17 cellular contexts compared by ENCODE assay signal in genomic region chr7:105874055-105874454, GRCh38.
"Had no signal": no experiment of that assay in that cellular context is flagged by ENCODE, and none has a peak within 500 bp of the region (broad histone marks: within the 10 kb centered on the region; RNA-seq: fewer than 3 reads in every experiment).

No MANE protein-coding gene starts in this region.

- DNase-seq: activated CD4-positive, alpha-beta T cell treated with anti-CD3 and anti-CD28 coated beads for 48 hours; activated CD8-positive, alpha-beta memory T cell treated with anti-CD3 and anti-CD28 coated beads, Interleukin-2, amount 50 U/mL, for 4 hours; activated naive CD8-positive, alpha-beta T cell treated with anti-CD3 and anti-CD28 coated beads, Interleukin-2, amount 10 ng/mL, durations not matched to agents 7 days and 5 days; body of pancreas; caudate nucleus; colonic mucosa; endodermal cell; foreskin keratinocyte; lower lobe of right lung; nephron progenitor cell; retina; stimulated activated naive CD4-positive, alpha-beta T cell had no signal

- H3K4me1 ChIP-seq: foreskin keratinocyte had no signal

- H3K27me3 ChIP-seq: body of pancreas, colonic mucosa, foreskin keratinocyte, tibial nerve had no signal

- H3K36me3 Mint-ChIP-seq: activated naive CD8-positive, alpha-beta T cell treated with anti-CD3 and anti-CD28 coated beads, Interleukin-2, amount 10 ng/mL, durations not matched to agents 7 days and 5 days had no signal

- H3K9me3 ChIP-seq: body of pancreas, colonic mucosa, lower lobe of right lung, tibial nerve had no signal

- H3K36me3 ChIP-seq: colonic mucosa, lower lobe of right lung had no signal

- H3K4me3 Mint-ChIP-seq: activated naive CD8-positive, alpha-beta T cell treated with anti-CD3 and anti-CD28 coated beads, Interleukin-2, amount 10 ng/mL, durations not matched to agents 7 days and 5 days; endodermal cell had no signal

- H3K27ac ChIP-seq: body of pancreas, colonic mucosa, epithelial cell of prostate, foreskin keratinocyte, lower lobe of right lung, SK-N-MC, tibial nerve had no signal

- H3K9me3 Mint-ChIP-seq: activated T-helper 2 cell treated with anti-CD3 and anti-CD28 coated beads, Interferon-gamma antibody, Interleukin-2, Interleukin-4, amounts not matched to agents 10 μg/mL and 5 μg/mL and 100 μg/mL, durations not matched to agents 14 hours and 24 hours and 36 hours; T-helper 2 cell treated with Interferon-gamma antibody and Interleukin-4, amounts not matched to agents 5 μg/mL and 100 μg/mL, for 36 hours had no signal

- H3K27ac Mint-ChIP-seq: activated naive CD8-positive, alpha-beta T cell treated with anti-CD3 and anti-CD28 coated beads, Interleukin-2, amount 10 ng/mL, durations not matched to agents 7 days and 5 days; activated T-helper 2 cell treated with anti-CD3 and anti-CD28 coated beads, Interferon-gamma antibody, Interleukin-2, Interleukin-4, amounts not matched to agents 10 μg/mL and 5 μg/mL and 100 μg/mL, durations not matched to agents 14 hours and 24 hours and 36 hours; endodermal cell; nephron progenitor cell; T-helper 2 cell treated with Interferon-gamma antibody and Interleukin-4, amounts not matched to agents 5 μg/mL and 100 μg/mL, for 36 hours had no signal

- H3K4me3 ChIP-seq: body of pancreas, colonic mucosa, lower lobe of right lung, SK-N-MC, tibial nerve had no signal

- ATAC-seq: body of pancreas, foreskin keratinocyte, lower lobe of right lung had no signal
